ENCODE assay signal across 8 cellular contexts in genomic region chr4:112516401-112517066, GRCh38. TPM values are rescaled to one million over a fixed set of nuclear protein-coding genes. Genes with fewer than 3 reads are reported as not detected.
DNase-seq lines count a peak whose midpoint lies in the region; ATAC-seq and TF ChIP-seq lines count a peak whose summit lies in the region.

No MANE protein-coding gene starts in this region.

- no peaks in the 10 kb centered on the region for H3K9me3 Mint-ChIP-seq in activated T-helper 2 cell treated with anti-CD3 and anti-CD28 coated beads, Interferon-gamma antibody, Interleukin-2, Interleukin-4, amounts not matched to agents 10 μg/mL and 5 μg/mL and 100 μg/mL, durations not matched to agents 14 hours and 24 hours and 36 hours
- H3K9me3 Mint-ChIP-seq in memory B cell, result peaks cover 3% of the 10 kb centered on the region

- peaks cover 88% of the 10 kb centered on the region for H3K27me3 Mint-ChIP-seq in activated T-helper 2 cell treated with anti-CD3 and anti-CD28 coated beads, Interferon-gamma antibody, Interleukin-2, Interleukin-4, amounts not matched to agents 10 μg/mL and 5 μg/mL and 100 μg/mL, durations not matched to agents 14 hours and 24 hours and 36 hours (ENCODE audit: low read depth)
- H3K27me3 Mint-ChIP-seq in memory B cell, result peaks cover 46% of the 10 kb centered on the region

- H3K4me3 Mint-ChIP-seq in activated T-helper 2 cell treated with anti-CD3 and anti-CD28 coated beads, Interferon-gamma antibody, Interleukin-2, Interleukin-4, amounts not matched to agents 10 μg/mL and 5 μg/mL and 100 μg/mL, durations not matched to agents 14 hours and 24 hours and 36 hours (ENCODE audit: low read depth), result peak overlapping the region; percentile 88
- peak overlapping the region; percentile 99 for H3K4me3 Mint-ChIP-seq in memory B cell

- intact Hi-C loops in activated T-helper 2 cell treated with anti-CD3 and anti-CD28 coated beads, Interferon-gamma antibody, Interleukin-2, Interleukin-4, amounts not matched to agents 10 μg/mL and 5 μg/mL and 100 μg/mL, durations not matched to agents 14 hours and 24 hours and 36 hours (cut with micrococcal nuclease), result loop anchor here (5.0 kb wide), 2 partner anchors 229 to 284 kb away; partner anchors contain the start of genes AP1AR and TIFA

- H3K27ac Mint-ChIP-seq in activated T-helper 2 cell treated with anti-CD3 and anti-CD28 coated beads, Interferon-gamma antibody, Interleukin-2, Interleukin-4, amounts not matched to agents 10 μg/mL and 5 μg/mL and 100 μg/mL, durations not matched to agents 14 hours and 24 hours and 36 hours, result peak overlapping the region; percentile 34
- peak overlapping the region; percentile 55 for H3K27ac Mint-ChIP-seq in memory B cell

- ATAC-seq in GM18505 (IDR thresholded peaks at IDR 0.05; ENCODE audit: unreplicated experiment) (peak; percentile 25), GM21737 (IDR thresholded peaks at IDR 0.05; ENCODE audit: unreplicated experiment) (peak; percentile 37), memory B cell (ENCODE audit: low read depth) (no peak)

- DNase-seq in NCI-H1092 treated with DMSO at 0.1 percent for 48 hours (lab: John Stamatoyannopoulos, UW), result peak; percentile 82
- DNase-seq in activated T-helper 2 cell treated with anti-CD3 and anti-CD28 coated beads, Interferon-gamma antibody, Interleukin-2, Interleukin-4, amounts not matched to agents 10 μg/mL and 5 μg/mL and 100 μg/mL, durations not matched to agents 14 hours and 24 hours and 36 hours (ENCODE audit: low spot score), result no peak
- DNase-seq in memory B cell (ENCODE audit: low spot score in 2 of 2), result peak in 1 of 2 donors; percentile 23
- DNase-seq in hippocampal formation (lab: John Stamatoyannopoulos, UW), result no peak
- DNase-seq in NCI-H2107 (lab: John Stamatoyannopoulos, UW), result no peak
- DNase-seq in NCI-H1048 (lab: John Stamatoyannopoulos, UW), result no peak

- no peak for TF ChIP-seq POLR2A in GM18505 (IDR thresholded peaks at IDR 0.05; ENCODE audit: borderline replicate concordance, extremely low read depth, insufficient read depth, insufficient read length)

- no peaks in the 10 kb centered on the region for H3K36me3 Mint-ChIP-seq in activated T-helper 2 cell treated with anti-CD3 and anti-CD28 coated beads, Interferon-gamma antibody, Interleukin-2, Interleukin-4, amounts not matched to agents 10 μg/mL and 5 μg/mL and 100 μg/mL, durations not matched to agents 14 hours and 24 hours and 36 hours (ENCODE audit: low read depth)
- H3K36me3 Mint-ChIP-seq in memory B cell, result no peaks in the 10 kb centered on the region

- peaks cover 47% of the 10 kb centered on the region for H3K4me1 Mint-ChIP-seq in activated T-helper 2 cell treated with anti-CD3 and anti-CD28 coated beads, Interferon-gamma antibody, Interleukin-2, Interleukin-4, amounts not matched to agents 10 μg/mL and 5 μg/mL and 100 μg/mL, durations not matched to agents 14 hours and 24 hours and 36 hours (ENCODE audit: low read depth)
- peaks cover 34% of the 10 kb centered on the region for H3K4me1 Mint-ChIP-seq in memory B cell

RNA-seq across cellular contexts. Expression of gene NEUROG2, which starts 0.6 kb away (rescaled TPM):
- total RNA-seq in activated T-helper 2 cell treated with anti-CD3 and anti-CD28 coated beads, Interferon-gamma antibody, Interleukin-2, Interleukin-4, amounts not matched to agents 10 μg/mL and 5 μg/mL and 100 μg/mL, durations not matched to agents 14 hours and 24 hours and 36 hours, result not detected in 2 replicates
